In the genomic region with DNA sequence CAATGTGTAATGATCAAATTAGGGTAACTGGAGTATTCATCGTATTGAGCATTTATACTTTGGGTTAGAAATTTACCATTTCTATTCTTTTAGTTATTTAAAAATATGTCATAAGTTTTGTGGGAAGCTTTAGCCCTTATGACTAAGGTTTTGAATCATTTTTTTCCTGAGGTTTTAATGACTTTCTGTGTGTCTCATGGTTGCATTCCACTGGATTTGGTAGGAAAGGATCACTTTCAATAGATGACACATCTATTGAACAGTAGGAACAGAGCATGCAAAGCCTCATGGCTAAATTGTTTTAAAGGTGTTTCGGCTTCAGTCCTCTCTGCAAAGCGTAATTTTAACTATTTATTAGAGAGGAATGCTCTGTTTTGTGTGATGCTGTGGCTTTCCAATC, we compare ENCODE assay signal across 30 cellular contexts.
"Had no signal": no experiment of that assay in that cellular context is flagged by ENCODE, and none has a peak within 500 bp of the region (broad histone marks: within the 10 kb centered on the region; RNA-seq: fewer than 3 reads in every experiment).

No MANE protein-coding gene starts in this region.

- H3K27me3 ChIP-seq: ascending aorta, breast epithelium, colonic mucosa, gastrocnemius medialis, heart left ventricle had no signal

- H3K4me1 ChIP-seq: ascending aorta, breast epithelium, colonic mucosa, gastrocnemius medialis, heart left ventricle had no signal

- H3K27ac ChIP-seq: ascending aorta, breast epithelium, cardiac muscle cell, colonic mucosa, epithelial cell of prostate, gastrocnemius medialis, heart left ventricle had no signal

- H3K27ac Mint-ChIP-seq: activated CD4-positive, alpha-beta memory T cell treated with anti-CD3 and anti-CD28 coated beads, Interleukin-2, amount 10 ng/mL, durations not matched to agents 7 days and 5 days; activated CD4-positive, alpha-beta T cell treated with anti-CD3 and anti-CD28 coated beads, Interleukin-2, amount 10 ng/mL, durations not matched to agents 7 days and 5 days; activated naive CD4-positive, alpha-beta T cell treated with anti-CD3 and anti-CD28 coated beads, Interleukin-2, amount 10 ng/mL, durations not matched to agents 7 days and 5 days; activated naive CD4-positive, alpha-beta T cell treated with anti-CD3 and anti-CD28 coated beads, Interleukin-2, amount 50 U/mL, for 72 hours; activated naive CD8-positive, alpha-beta T cell treated with anti-CD3 and anti-CD28 coated beads, Interleukin-2, amount 10 ng/mL, durations not matched to agents 7 days and 5 days; activated T-cell treated with anti-CD3 and anti-CD28 coated beads, Interleukin-2, amount 50 U/mL, for 24 hours; activated T-cell treated with anti-CD3 and anti-CD28 coated beads, Interleukin-2, amount 50 U/mL, for 72 hours; brain had no signal

- H3K36me3 Mint-ChIP-seq: activated naive CD4-positive, alpha-beta T cell treated with anti-CD3 and anti-CD28 coated beads, Interleukin-2, amount 10 ng/mL, durations not matched to agents 7 days and 5 days; activated naive CD4-positive, alpha-beta T cell treated with anti-CD3 and anti-CD28 coated beads, Interleukin-2, amount 50 U/mL, for 72 hours; activated naive CD8-positive, alpha-beta T cell treated with anti-CD3 and anti-CD28 coated beads, Interleukin-2, amount 10 ng/mL, durations not matched to agents 7 days and 5 days; brain had no signal

- H3K4me3 Mint-ChIP-seq: activated CD4-positive, alpha-beta memory T cell treated with anti-CD3 and anti-CD28 coated beads, Interleukin-2, amount 10 ng/mL, durations not matched to agents 7 days and 5 days; activated CD4-positive, alpha-beta T cell treated with anti-CD3 and anti-CD28 coated beads, Interleukin-2, amount 10 ng/mL, durations not matched to agents 7 days and 5 days; activated naive CD4-positive, alpha-beta T cell treated with anti-CD3 and anti-CD28 coated beads, Interleukin-2, amount 10 ng/mL, durations not matched to agents 7 days and 5 days; activated naive CD8-positive, alpha-beta T cell treated with anti-CD3 and anti-CD28 coated beads, Interleukin-2, amount 10 ng/mL, durations not matched to agents 7 days and 5 days; activated T-cell treated with anti-CD3 and anti-CD28 coated beads, Interleukin-2, amount 50 U/mL, for 24 hours; activated T-cell treated with anti-CD3 and anti-CD28 coated beads, Interleukin-2, amount 50 U/mL, for 72 hours; brain had no signal

- DNase-seq: activated CD4-positive, alpha-beta memory T cell treated with anti-CD3 and anti-CD28 coated beads, Interleukin-2, amount 10 ng/mL, durations not matched to agents 7 days and 5 days; activated CD4-positive, alpha-beta T cell treated with anti-CD3 and anti-CD28 coated beads for 4 hours; activated CD4-positive, alpha-beta T cell treated with anti-CD3 and anti-CD28 coated beads, Interleukin-2, amount 10 ng/mL, durations not matched to agents 7 days and 5 days; activated CD4-positive, alpha-beta T cell treated with anti-CD3 and anti-CD28 coated beads, Interleukin-2, amount 50 U/mL, for 4 hours; activated CD4-positive, CD25-positive, alpha-beta regulatory T cell; activated CD4-positive, CD25-positive, alpha-beta regulatory T cell treated with anti-CD3 and anti-CD28 coated beads, Interleukin-2, amount 50 U/mL, for 72 hours; activated CD8-positive, alpha-beta memory T cell treated with anti-CD3 and anti-CD28 coated beads, Interleukin-2, amount 50 U/mL, for 48 hours; activated gamma-delta T cell; activated naive CD4-positive, alpha-beta T cell; activated naive CD4-positive, alpha-beta T cell treated with anti-CD3 and anti-CD28 coated beads, Interleukin-2, amount 10 ng/mL, durations not matched to agents 7 days and 5 days; activated naive CD8-positive, alpha-beta T cell treated with anti-CD3 and anti-CD28 coated beads, Interleukin-2, amount 10 ng/mL, durations not matched to agents 7 days and 5 days; activated T-cell treated with anti-CD3 and anti-CD28 coated beads for 4 hours; activated T-cell treated with anti-CD3 and anti-CD28 coated beads, Interleukin-2, amount 50 U/mL, for 24 hours; activated T-cell treated with anti-CD3 and anti-CD28 coated beads, Interleukin-2, amount 50 U/mL, for 72 hours; central memory CD4-positive, alpha-beta T cell; cerebellar nuclear complex; colonic mucosa; effector CD8-positive, alpha-beta T cell; foreskin fibroblast; gastrocnemius medialis; glutamatergic neuron; heart left ventricle; T-helper 2 cell had no signal

- H3K9me3 Mint-ChIP-seq: activated CD4-positive, alpha-beta memory T cell treated with anti-CD3 and anti-CD28 coated beads, Interleukin-2, amount 10 ng/mL, durations not matched to agents 7 days and 5 days; activated CD4-positive, alpha-beta T cell treated with anti-CD3 and anti-CD28 coated beads, Interleukin-2, amount 10 ng/mL, durations not matched to agents 7 days and 5 days; activated naive CD4-positive, alpha-beta T cell treated with anti-CD3 and anti-CD28 coated beads, Interleukin-2, amount 10 ng/mL, durations not matched to agents 7 days and 5 days; activated naive CD4-positive, alpha-beta T cell treated with anti-CD3 and anti-CD28 coated beads, Interleukin-2, amount 50 U/mL, for 72 hours; activated naive CD8-positive, alpha-beta T cell treated with anti-CD3 and anti-CD28 coated beads, Interleukin-2, amount 10 ng/mL, durations not matched to agents 7 days and 5 days; activated T-cell treated with anti-CD3 and anti-CD28 coated beads, Interleukin-2, amount 50 U/mL, for 24 hours; activated T-cell treated with anti-CD3 and anti-CD28 coated beads, Interleukin-2, amount 50 U/mL, for 72 hours; brain had no signal

- H3K27me3 Mint-ChIP-seq: activated CD4-positive, alpha-beta memory T cell treated with anti-CD3 and anti-CD28 coated beads, Interleukin-2, amount 10 ng/mL, durations not matched to agents 7 days and 5 days; activated CD4-positive, alpha-beta T cell treated with anti-CD3 and anti-CD28 coated beads, Interleukin-2, amount 10 ng/mL, durations not matched to agents 7 days and 5 days; activated naive CD4-positive, alpha-beta T cell treated with anti-CD3 and anti-CD28 coated beads, Interleukin-2, amount 10 ng/mL, durations not matched to agents 7 days and 5 days; activated naive CD8-positive, alpha-beta T cell treated with anti-CD3 and anti-CD28 coated beads, Interleukin-2, amount 10 ng/mL, durations not matched to agents 7 days and 5 days; activated T-cell treated with anti-CD3 and anti-CD28 coated beads, Interleukin-2, amount 50 U/mL, for 24 hours had no signal

- H3K4me1 Mint-ChIP-seq: activated CD4-positive, alpha-beta memory T cell treated with anti-CD3 and anti-CD28 coated beads, Interleukin-2, amount 10 ng/mL, durations not matched to agents 7 days and 5 days; activated CD4-positive, alpha-beta T cell treated with anti-CD3 and anti-CD28 coated beads, Interleukin-2, amount 10 ng/mL, durations not matched to agents 7 days and 5 days; activated naive CD4-positive, alpha-beta T cell treated with anti-CD3 and anti-CD28 coated beads, Interleukin-2, amount 10 ng/mL, durations not matched to agents 7 days and 5 days; activated naive CD8-positive, alpha-beta T cell treated with anti-CD3 and anti-CD28 coated beads, Interleukin-2, amount 10 ng/mL, durations not matched to agents 7 days and 5 days; brain had no signal

- ATAC-seq: activated naive CD4-positive, alpha-beta T cell treated with anti-CD3 and anti-CD28 coated beads, Interleukin-2, amount 50 U/mL, for 72 hours; activated T-cell treated with anti-CD3 and anti-CD28 coated beads, Interleukin-2, amount 50 U/mL, for 72 hours; esophagus mucosa; gastrocnemius medialis; heart left ventricle had no signal
